8 cellular contexts compared by ENCODE assay signal in the genomic region with DNA sequence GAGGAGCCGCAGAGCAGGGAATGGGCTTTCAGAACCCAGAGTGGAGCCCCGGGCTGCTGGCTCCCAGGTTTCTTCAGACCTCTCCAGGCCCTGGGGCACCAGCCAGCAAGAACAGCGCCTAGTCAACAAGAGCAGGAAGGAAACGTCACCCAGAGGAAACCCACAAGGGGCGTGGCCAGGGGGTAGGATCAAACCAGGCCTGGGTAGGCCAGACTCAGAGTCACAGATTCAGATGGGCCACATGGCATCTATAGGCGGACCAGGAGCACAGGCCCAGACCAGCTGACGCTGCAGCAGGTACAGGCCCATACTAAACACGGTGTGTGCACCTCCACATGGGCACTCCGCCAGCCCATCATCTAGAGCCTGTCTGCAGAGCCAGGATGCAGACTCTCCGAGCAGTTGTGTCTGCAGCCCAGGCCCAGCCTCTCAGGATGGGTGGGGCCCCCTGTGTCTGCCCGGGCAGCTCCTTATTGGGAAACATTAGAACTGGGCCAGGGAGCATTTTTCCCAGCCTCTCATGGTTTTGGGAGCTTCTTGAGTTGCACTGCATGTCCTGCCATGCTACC. TPM values are rescaled to one million over a fixed set of nuclear protein-coding genes. Genes with fewer than 3 reads are reported as not detected.
A peak's percentile ranks its signal among the peaks of the same experiment; 100 is the strongest.
DNase-seq lines count a peak whose midpoint lies in the region; ATAC-seq lines count a peak whose summit lies in the region.

A gene (minus strand): TSS at position 127 of the 569 bp plus-strand sequence. CDS start 552 bp downstream, outside the sequence.

- H3K4me3 ChIP-seq in skin epidermis, result peak within 1 kb of the TSS; percentile 47 to 67 (median 54)

- peak within 1 kb of the TSS; percentile 97 for H3K4me3 Mint-ChIP-seq in T-helper 17 cell

- no peaks in the 10 kb centered on the region for H3K27me3 Mint-ChIP-seq in T-helper 17 cell

- H3K27ac ChIP-seq in skin epidermis, result peak within 1 kb of the TSS; percentile 64 to 99 (median 92)

- peaks cover 48% of the 10 kb centered on the region for H3K4me1 Mint-ChIP-seq in T-helper 17 cell

- H3K9me3 ChIP-seq in T-helper 17 cell (ENCODE audit: control insufficient read depth, low read length, poor library complexity, severe bottlenecking), result no peaks in the 10 kb centered on the region

- peaks cover 4% of the 10 kb centered on the region for H3K36me3 Mint-ChIP-seq in T-helper 17 cell (ENCODE audit: low read depth)

- peak; percentile 85 for ATAC-seq in GM19467 (IDR thresholded peaks at IDR 0.05; ENCODE audit: unreplicated experiment)
- peak; percentile 94 for ATAC-seq in T-helper 17 cell

- H3K27ac Mint-ChIP-seq in T-helper 17 cell, result peak within 1 kb of the TSS; percentile 99

- DNase-seq in CMK (ENCODE audit: low read depth) (peak; percentile 63), HS-27A (ENCODE audit: low read depth) (peak; percentile 75), T-helper 17 cell (peak; percentile 79 to 90 (median 90)), amygdala (lab: John Stamatoyannopoulos, UW) (peak in 37 of 56 donors; percentile 7 to 67 (median 32)), hepatic stellate cell (ENCODE audit: low spot score) (peak; percentile 92), cortex of kidney (lab: John Stamatoyannopoulos, UW) (no peak)

RNA-seq across cellular contexts. Expression of the gene that starts here (rescaled TPM):
- 100 to 1,000 TPM; 190 to 200 TPM for total RNA-seq in T-helper 17 cell
